In the genomic region with DNA sequence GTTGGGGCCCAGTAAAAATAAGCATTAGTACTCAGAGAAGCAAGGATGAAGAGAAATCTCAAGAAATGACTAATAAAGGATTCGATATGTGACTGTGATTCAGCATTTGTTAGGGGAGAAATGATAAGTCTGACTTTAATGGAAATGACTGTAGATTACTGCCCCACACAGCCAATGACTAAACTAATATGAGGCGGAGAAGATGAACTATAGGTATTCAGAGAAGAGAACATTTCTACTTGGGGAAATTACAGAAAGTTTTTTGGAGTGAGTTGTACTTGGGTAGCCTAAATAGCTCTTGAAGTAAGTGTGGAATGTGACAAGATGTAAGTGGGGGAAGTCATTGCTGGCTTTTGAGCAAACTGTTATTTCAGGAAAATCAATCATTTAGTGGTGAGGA, we compare ENCODE assay signal across 21 cellular contexts.
A peak's percentile ranks its signal among the peaks of the same experiment; 100 is the strongest.
DNase-seq lines count a peak whose midpoint lies in the region; ATAC-seq and TF ChIP-seq lines count a peak whose summit lies in the region.
"Had no signal": no experiment of that assay in that cellular context is flagged by ENCODE, and none has a peak within 500 bp of the region (broad histone marks: within the 10 kb centered on the region; RNA-seq: fewer than 3 reads in every experiment).

No MANE protein-coding gene starts in this region.

- POLR2A ChIA-PET in AG04449 (lab: Yijun Ruan, JAX) = interaction anchor here (0.6 to 1.3 kb wide), 4 partner anchors 17 to 166 kb away, joined by 4 to 5 read pairs (median 4); no protein-coding TSS in a partner anchor
- POLR2A ChIA-PET in naive thymus-derived CD4-positive, alpha-beta T cell (lab: Charles Lee) = no interaction called here

- CTCF ChIA-PET in AG04449 (lab: Yijun Ruan, JAX) = interaction anchor here (1.2 to 1.4 kb wide), 2 partner anchors 81 to 82 kb away, joined by 4 to 5 read pairs; no protein-coding TSS in a partner anchor
- CTCF ChIA-PET in naive thymus-derived CD4-positive, alpha-beta T cell (lab: Charles Lee) = no interaction called here

- ATAC-seq in GM19395 (IDR thresholded peaks at IDR 0.05; ENCODE audit: unreplicated experiment) (peak; percentile 43), GM21786 (IDR thresholded peaks at IDR 0.05; ENCODE audit: unreplicated experiment) (no peak)
- no peak for ATAC-seq in naive thymus-derived CD4-positive, alpha-beta T cell
- ATAC-seq: activated CD8-positive, alpha-beta memory T cell treated with anti-CD3 and anti-CD28 coated beads, Interleukin-2, amount 10 ng/mL, durations not matched to agents 7 days and 5 days had no signal

- no peaks in the 10 kb centered on the region for H3K27me3 ChIP-seq in naive thymus-derived CD4-positive, alpha-beta T cell (ENCODE audit: control insufficient read depth in 2 of 2, insufficient read depth in 2 of 2, low read length in 2 of 2)
- H3K27me3 ChIP-seq in Peyer's patch = no peaks in the 10 kb centered on the region
- H3K27me3 ChIP-seq: esophagus muscularis mucosa, neural progenitor cell, spleen, suprapubic skin had no signal

- no peaks in the 10 kb centered on the region for H3K9me3 ChIP-seq in naive thymus-derived CD4-positive, alpha-beta T cell (ENCODE audit: control insufficient read depth in 2 of 3, low read length in 3 of 3)
- no peaks in the 10 kb centered on the region for H3K9me3 ChIP-seq in Peyer's patch
- H3K9me3 ChIP-seq: esophagus muscularis mucosa, suprapubic skin had no signal

- TF ChIP-seq POLR2A in Peyer's patch (IDR thresholded peaks at IDR 0.05) = no peak

- H3K27me3 Mint-ChIP-seq in naive thymus-derived CD4-positive, alpha-beta T cell = peaks cover 0 to 13% (median 8%) of the 10 kb centered on the region in 5 donors
- H3K27me3 Mint-ChIP-seq: activated CD8-positive, alpha-beta memory T cell treated with anti-CD3 and anti-CD28 coated beads, Interleukin-2, amount 10 ng/mL, durations not matched to agents 7 days and 5 days had no signal

- H3K4me3 ChIP-seq in AG04449 (ENCODE audit: low read depth, low read length) (no peak overlapping the region), Peyer's patch (no peak overlapping the region)
- no peak overlapping the region for H3K4me3 ChIP-seq in naive thymus-derived CD4-positive, alpha-beta T cell (ENCODE audit: low read length)
- H3K4me3 ChIP-seq: esophagus muscularis mucosa, left ventricle myocardium inferior, neural progenitor cell, spleen, suprapubic skin had no signal

- intact Hi-C loops in naive thymus-derived CD4-positive, alpha-beta T cell (cut with micrococcal nuclease) = no loop called here

- DNase-seq in AG04449 (ENCODE audit: low read depth, low spot score) (peak; percentile 61), HS-5 (ENCODE audit: low read depth) (peak; percentile 4), hepatic stellate cell (ENCODE audit: low spot score) (peak; percentile 4), NCI-H1930 (lab: John Stamatoyannopoulos, UW) (no peak), Peyer's patch (no peak)
- no peak for DNase-seq in naive thymus-derived CD4-positive, alpha-beta T cell
- DNase-seq: activated CD4-positive, alpha-beta T cell treated with anti-CD3 and anti-CD28 coated beads for 4 hours; activated CD8-positive, alpha-beta memory T cell treated with anti-CD3 and anti-CD28 coated beads, Interleukin-2, amount 10 ng/mL, durations not matched to agents 7 days and 5 days; effector CD8-positive, alpha-beta T cell; H7; left ventricle myocardium inferior; NCI-H1092; NCI-H526 treated with DMSO at 0.1 percent for 48 hours; SHP77 treated with DMSO at 0.1 percent for 48 hours; spleen; stimulated activated CD8-positive, alpha-beta memory T cell treated with anti-CD3 and anti-CD28 coated beads, Interleukin-4, amount 100 ng/mL, for 48 hours had no signal

- no peaks in the 10 kb centered on the region for H3K36me3 ChIP-seq in naive thymus-derived CD4-positive, alpha-beta T cell (ENCODE audit: control insufficient read depth in 2 of 3, insufficient read depth in 3 of 3, low read length in 3 of 3)
- no peaks in the 10 kb centered on the region for H3K36me3 ChIP-seq in Peyer's patch
- H3K36me3 ChIP-seq: esophagus muscularis mucosa, left ventricle myocardium inferior, neural progenitor cell, spleen, suprapubic skin had no signal

- H3K27ac Mint-ChIP-seq in naive thymus-derived CD4-positive, alpha-beta T cell = no peak overlapping the region
- H3K27ac Mint-ChIP-seq: activated CD8-positive, alpha-beta memory T cell treated with anti-CD3 and anti-CD28 coated beads, Interleukin-2, amount 10 ng/mL, durations not matched to agents 7 days and 5 days; neural progenitor cell had no signal

- no peak overlapping the region for H3K27ac ChIP-seq in naive thymus-derived CD4-positive, alpha-beta T cell (ENCODE audit: low read depth, low read length)
- H3K27ac ChIP-seq in Peyer's patch = no peak overlapping the region
- H3K27ac ChIP-seq: esophagus muscularis mucosa, left ventricle myocardium inferior, neural progenitor cell, spleen, suprapubic skin had no signal

- H3K4me1 Mint-ChIP-seq in naive thymus-derived CD4-positive, alpha-beta T cell = peaks cover 0 to 2% (median 0%) of the 10 kb centered on the region in 7 donors
- H3K4me1 Mint-ChIP-seq: activated CD8-positive, alpha-beta memory T cell treated with anti-CD3 and anti-CD28 coated beads, Interleukin-2, amount 10 ng/mL, durations not matched to agents 7 days and 5 days had no signal

- peaks cover 0 to 9% (median 0%) of the 10 kb centered on the region in 11 donors for H3K9me3 Mint-ChIP-seq in naive thymus-derived CD4-positive, alpha-beta T cell

- no peak overlapping the region for H3K4me3 Mint-ChIP-seq in naive thymus-derived CD4-positive, alpha-beta T cell
- H3K4me3 Mint-ChIP-seq: activated CD8-positive, alpha-beta memory T cell treated with anti-CD3 and anti-CD28 coated beads, Interleukin-2, amount 10 ng/mL, durations not matched to agents 7 days and 5 days; neural progenitor cell had no signal

- peaks cover 0 to 4% (median 0%) of the 10 kb centered on the region in 5 donors for H3K36me3 Mint-ChIP-seq in naive thymus-derived CD4-positive, alpha-beta T cell
- H3K36me3 Mint-ChIP-seq: activated CD8-positive, alpha-beta memory T cell treated with anti-CD3 and anti-CD28 coated beads, Interleukin-2, amount 10 ng/mL, durations not matched to agents 7 days and 5 days; neural progenitor cell had no signal

- H3K4me1 ChIP-seq in naive thymus-derived CD4-positive, alpha-beta T cell (ENCODE audit: control insufficient read depth in 2 of 2, insufficient read depth in 2 of 2, low read length in 2 of 2) = no peaks in the 10 kb centered on the region
- H3K4me1 ChIP-seq in Peyer's patch = no peaks in the 10 kb centered on the region
- H3K4me1 ChIP-seq: esophagus muscularis mucosa, left ventricle myocardium inferior, neural progenitor cell, spleen, suprapubic skin had no signal

- TF ChIP-seq CTCF in AG04449 (IDR thresholded peaks at IDR 0.05; ENCODE audit: insufficient read depth, low read length, missing control alignments) = no peak
- TF ChIP-seq CTCF in Peyer's patch (IDR thresholded peaks at IDR 0.05) = no peak

Comparison
In these comparisons a context has a peak if more than half of its experiments do, and no peak if none do; other contexts are left out.
1. DNase-seq: peak in AG04449 (single experiment), HS-5 (single experiment) and hepatic stellate cell (single experiment); none in naive thymus-derived CD4-positive, alpha-beta T cell (0 of 9), NCI-H1930 (0 of 2) and Peyer's patch (0 of 3).